Comparison of ENCODE assay signal across 8 cellular contexts in the genomic region with DNA sequence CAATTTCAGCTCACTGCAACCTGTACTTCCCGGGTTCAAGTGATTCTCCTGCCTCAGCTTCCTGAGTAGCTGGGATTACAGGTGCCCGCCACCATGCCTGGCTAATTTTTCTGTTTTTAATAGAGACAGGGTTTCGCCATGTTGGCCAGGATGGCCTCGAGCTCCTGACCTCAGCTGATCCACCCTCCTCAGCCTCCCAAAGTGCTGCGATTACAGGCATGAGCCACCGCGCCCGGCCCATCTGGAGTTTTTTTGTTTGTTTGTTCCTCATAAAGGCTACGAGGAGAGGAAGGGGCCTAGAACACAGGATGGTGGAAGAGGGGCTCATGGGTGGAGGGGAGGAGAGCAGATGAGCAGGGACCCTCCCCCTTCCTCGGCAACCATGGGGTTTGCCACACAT.
DNase-seq lines count a peak whose midpoint lies in the region; ATAC-seq and TF ChIP-seq lines count a peak whose summit lies in the region.
"Not testable (repeated sequence)": the region's sequence is repeated elsewhere in the genome, so short reads cannot be mapped to it uniquely, and the experiment has no call there.

No MANE protein-coding gene starts in this region.

- peaks cover 48% of the 10 kb centered on the region for H3K4me1 Mint-ChIP-seq in activated T-cell treated with anti-CD3 and anti-CD28 coated beads, Interleukin-2, amount 50 U/mL, for 24 hours (ENCODE audit: low read depth)
- peaks cover 30 to 45% of the 10 kb centered on the region in 2 donors for H3K4me1 Mint-ChIP-seq in natural killer cell treated with Interleukin-12 subunit alpha and Interleukin-12 subunit beta and Interleukin-15 and Interleukin-18, amount 100 ng/mL, for 72 hours (ENCODE audit: low read depth in 2 of 2)
- H3K4me1 Mint-ChIP-seq in stimulated activated naive CD8-positive, alpha-beta T cell treated with anti-CD3 and anti-CD28 coated beads, Interleukin-15, Interleukin-2, amounts not matched to agents 100 ng/mL and 50 ng/mL, for 24 hours (ENCODE audit: low read depth): peaks cover 46% of the 10 kb centered on the region

- WGBS in GM23248 (ENCODE audit: low coverage in 1 of 2, low lambda C conversion rate in 2 of 2, missing lambda C conversion rate in 2 of 2), 2 experiments: 93 to 97% methylated on average over 10 of the region's 10 CpGs
- WGBS in heart left ventricle, 4 donors: 79 to 94% (median 88%) methylated on average over 10 of the region's 10 CpGs
- 80 to 82% methylated on average over 9 to 10 of the region's 10 CpGs for WGBS in upper lobe of left lung, 2 donors

- not testable (repeated sequence) for H3K9me3 ChIP-seq in GM23248 (ENCODE audit: low read depth); heart left ventricle; lower lobe of right lung; upper lobe of left lung

- not testable (repeated sequence) for H4K20me1 ChIP-seq in GM23248 (ENCODE audit: insufficient read depth)

- not testable (repeated sequence) for H3K27me3 Mint-ChIP-seq in activated T-cell treated with anti-CD3 and anti-CD28 coated beads, Interleukin-2, amount 50 U/mL, for 24 hours; natural killer cell treated with Interleukin-12 subunit alpha and Interleukin-12 subunit beta and Interleukin-15 and Interleukin-18, amount 100 ng/mL, for 72 hours; stimulated activated naive CD8-positive, alpha-beta T cell treated with anti-CD3 and anti-CD28 coated beads, Interleukin-15, Interleukin-2, amounts not matched to agents 100 ng/mL and 50 ng/mL, for 24 hours

- in situ Hi-C loops in GM23248 (cut with MboI): not testable (repeated sequence)

- H3K27me3 ChIP-seq in GM23248 (replicated peaks; ENCODE audit: insufficient read depth); heart left ventricle; lower lobe of right lung (ENCODE audit: low read depth); upper lobe of left lung: not testable (repeated sequence)

- not testable (repeated sequence) for H3K4me3 ChIP-seq in GM23248, coronary artery, heart left ventricle, lower lobe of right lung, upper lobe of left lung

- not testable (repeated sequence) for H3K4me2 ChIP-seq in GM23248 (ENCODE audit: unreplicated experiment)

- intact Hi-C loops in heart left ventricle (cut with DNase I): loop anchor here in 4 of 10 donors (5.0 kb wide), 3 partner anchors 47 to 128 kb away; partner anchors contain the start of gene LBH (in 1 of the 4)
- intact Hi-C loops in lower lobe of right lung (cut with DNase I): not testable (repeated sequence)

- H3K27ac Mint-ChIP-seq in activated T-cell treated with anti-CD3 and anti-CD28 coated beads, Interleukin-2, amount 50 U/mL, for 24 hours: peak overlapping the region; percentile 45
- H3K27ac Mint-ChIP-seq in natural killer cell treated with Interleukin-12 subunit alpha and Interleukin-12 subunit beta and Interleukin-15 and Interleukin-18, amount 100 ng/mL, for 72 hours: peak overlapping the region; percentile 44 to 85
- H3K27ac Mint-ChIP-seq in stimulated activated naive CD8-positive, alpha-beta T cell treated with anti-CD3 and anti-CD28 coated beads, Interleukin-15, Interleukin-2, amounts not matched to agents 100 ng/mL and 50 ng/mL, for 24 hours: peak overlapping the region; percentile 24

- H3K9me3 Mint-ChIP-seq in activated T-cell treated with anti-CD3 and anti-CD28 coated beads, Interleukin-2, amount 50 U/mL, for 24 hours; natural killer cell treated with Interleukin-12 subunit alpha and Interleukin-12 subunit beta and Interleukin-15 and Interleukin-18, amount 100 ng/mL, for 72 hours; stimulated activated naive CD8-positive, alpha-beta T cell treated with anti-CD3 and anti-CD28 coated beads, Interleukin-15, Interleukin-2, amounts not matched to agents 100 ng/mL and 50 ng/mL, for 24 hours: not testable (repeated sequence)

- ATAC-seq in heart left ventricle; lower lobe of right lung; natural killer cell treated with Interleukin-12 subunit alpha and Interleukin-12 subunit beta and Interleukin-15 and Interleukin-18, amount 100 ng/mL, for 72 hours; upper lobe of left lung (ENCODE audit: low FRiP score in 2 of 2): not testable (repeated sequence)

- H3K27ac ChIP-seq in GM23248: not testable (repeated sequence)
- H3K27ac ChIP-seq in coronary artery (peak overlapping the region; percentile 53 to 88), heart left ventricle (peak overlapping the region in 11 of 12 donors; percentile 71 to 90 (median 81)), lower lobe of right lung (peak overlapping the region; percentile 73), upper lobe of left lung (peak overlapping the region in 3 of 4 donors; percentile 68 to 80 (median 71))

- H3F3A ChIP-seq in GM23248 (ENCODE audit: insufficient read depth): peaks cover 25% of the 10 kb centered on the region

- not testable (repeated sequence) for H3K79me2 ChIP-seq in GM23248 (ENCODE audit: insufficient read depth)

- not testable (repeated sequence) for H3K9ac ChIP-seq in GM23248

- H3K4me3 Mint-ChIP-seq in activated T-cell treated with anti-CD3 and anti-CD28 coated beads, Interleukin-2, amount 50 U/mL, for 24 hours; natural killer cell treated with Interleukin-12 subunit alpha and Interleukin-12 subunit beta and Interleukin-15 and Interleukin-18, amount 100 ng/mL, for 72 hours; stimulated activated naive CD8-positive, alpha-beta T cell treated with anti-CD3 and anti-CD28 coated beads, Interleukin-15, Interleukin-2, amounts not matched to agents 100 ng/mL and 50 ng/mL, for 24 hours: not testable (repeated sequence)

- H3K36me3 ChIP-seq in GM23248 (ENCODE audit: low read depth); heart left ventricle; lower lobe of right lung; upper lobe of left lung: not testable (repeated sequence)

- TF ChIP-seq EP300 in upper lobe of left lung (IDR thresholded peaks at IDR 0.05): not testable (repeated sequence)

- peak overlapping the region; percentile 66; the same call in 1 of the 2 replicates for H2AFZ ChIP-seq in GM23248

- peaks cover 40% of the 10 kb centered on the region for H3K4me1 ChIP-seq in GM23248 (ENCODE audit: insufficient read depth)
- H3K4me1 ChIP-seq in heart left ventricle: peaks cover 14 to 58% (median 47%) of the 10 kb centered on the region in 12 donors
- peaks cover 38% of the 10 kb centered on the region for H3K4me1 ChIP-seq in lower lobe of right lung
- H3K4me1 ChIP-seq in upper lobe of left lung: peaks cover 29 to 44% (median 37%) of the 10 kb centered on the region in 4 donors

- DNase-seq in GM23248; coronary artery (ENCODE audit: low spot score); heart left ventricle; lower lobe of right lung; natural killer cell treated with Interleukin-12 subunit alpha and Interleukin-12 subunit beta and Interleukin-15 and Interleukin-18, amount 100 ng/mL, for 72 hours (ENCODE audit: low spot score); upper lobe of left lung: not testable (repeated sequence)
- peak; percentile 8 for DNase-seq in activated T-cell treated with anti-CD3 and anti-CD28 coated beads, Interleukin-2, amount 50 U/mL, for 24 hours

- H3K36me3 Mint-ChIP-seq in activated T-cell treated with anti-CD3 and anti-CD28 coated beads, Interleukin-2, amount 50 U/mL, for 24 hours (ENCODE audit: low read depth); natural killer cell treated with Interleukin-12 subunit alpha and Interleukin-12 subunit beta and Interleukin-15 and Interleukin-18, amount 100 ng/mL, for 72 hours; stimulated activated naive CD8-positive, alpha-beta T cell treated with anti-CD3 and anti-CD28 coated beads, Interleukin-15, Interleukin-2, amounts not matched to agents 100 ng/mL and 50 ng/mL, for 24 hours (ENCODE audit: low read depth): not testable (repeated sequence)

- not testable (repeated sequence) for H3K9me2 ChIP-seq in GM23248 (ENCODE audit: insufficient read depth)

- not testable (repeated sequence) for TF ChIP-seq CTCF in coronary artery (IDR thresholded peaks at IDR 0.05); heart left ventricle (IDR thresholded peaks at IDR 0.05); lower lobe of right lung (IDR thresholded peaks at IDR 0.05); upper lobe of left lung (IDR thresholded peaks at IDR 0.05)

- TF ChIP-seq POLR2A in heart left ventricle (IDR thresholded peaks at IDR 0.05); upper lobe of left lung (IDR thresholded peaks at IDR 0.05): not testable (repeated sequence)
